8 cellular contexts compared by ENCODE assay signal in the genomic region with DNA sequence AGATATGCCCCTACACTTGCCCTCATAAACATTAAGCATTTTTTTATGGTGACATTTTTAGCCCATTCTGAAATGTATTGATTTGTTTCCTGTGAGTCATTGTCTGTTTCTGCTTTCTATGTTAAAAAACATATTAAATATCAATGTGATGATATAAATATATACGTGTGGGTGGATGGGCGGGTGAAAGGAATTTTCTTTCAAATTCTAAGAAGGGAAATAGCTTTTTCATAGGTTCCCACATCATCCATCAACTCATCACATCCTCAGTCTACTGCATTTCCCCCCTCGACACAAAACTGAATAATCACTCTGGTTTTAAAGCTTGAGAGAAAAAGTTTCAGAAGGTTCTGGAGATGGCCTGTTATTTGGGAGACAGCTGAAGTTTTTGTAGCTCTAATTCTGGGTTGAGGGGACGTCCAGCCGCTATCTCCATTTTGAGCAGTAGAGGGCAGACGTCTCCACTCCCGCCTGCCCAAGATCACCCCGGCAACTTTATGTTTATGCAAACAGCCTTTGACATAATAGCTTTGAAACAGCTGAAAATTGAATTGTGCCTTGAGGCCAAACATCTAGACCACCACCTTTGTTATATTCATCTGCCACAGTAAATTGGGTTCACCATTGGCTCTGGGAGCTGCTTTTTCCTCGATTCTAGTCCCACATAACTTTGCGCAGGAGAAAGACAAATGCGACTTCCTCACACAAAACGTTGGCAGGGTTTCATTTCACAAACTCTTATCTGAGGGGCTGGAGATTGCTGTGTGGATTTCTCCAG.
DNase-seq lines count a peak whose midpoint lies in the region; ATAC-seq and TF ChIP-seq lines count a peak whose summit lies in the region.

No MANE protein-coding gene starts in this region.

- no peak overlapping the region for H3K9ac ChIP-seq in muscle layer of colon (ENCODE audit: low read length)

- ATAC-seq in HG03175 (IDR thresholded peaks at IDR 0.05; ENCODE audit: unreplicated experiment) = peak; percentile 84

- H3K27me3 ChIP-seq in muscle layer of colon (ENCODE audit: control insufficient read depth in 1 of 2, insufficient read depth in 2 of 2, low read length in 2 of 2) = no peaks in the 10 kb centered on the region

- no peak overlapping the region for H3K4me3 ChIP-seq in epithelial cell of esophagus (ENCODE audit: low read length)
- peak overlapping the region; percentile 22 to 39 for H3K4me3 ChIP-seq in muscle layer of colon (ENCODE audit: low read depth in 1 of 2, low read length in 2 of 2)

- H3K36me3 ChIP-seq in muscle layer of colon (ENCODE audit: insufficient read depth, low read length) = no peaks in the 10 kb centered on the region

- H3K4me1 ChIP-seq in muscle layer of colon (ENCODE audit: insufficient read depth, low read length) = no peaks in the 10 kb centered on the region

- H3K9me3 ChIP-seq in muscle layer of colon (ENCODE audit: low read length) = no peaks in the 10 kb centered on the region

- peak; percentile 78 for DNase-seq in DMS 273 (lab: John Stamatoyannopoulos, UW; ENCODE audit: unreplicated experiment)
- DNase-seq in DMS 273 treated with DMSO at 0.1 percent for 48 hours (lab: John Stamatoyannopoulos, UW) = no peak
- peak; percentile 89 for DNase-seq in NCI-H748 (lab: John Stamatoyannopoulos, UW; ENCODE audit: unreplicated experiment)
- DNase-seq in activated CD8-positive, alpha-beta memory T cell treated with anti-CD3 and anti-CD28 coated beads, Interleukin-2, amount 50 U/mL, for 4 hours = peak; percentile 28
- DNase-seq in epithelial cell of esophagus (ENCODE audit: low read depth) = peak; percentile 61
- DNase-seq in stimulated activated naive CD4-positive, alpha-beta T cell treated with Interleukin-2 at 50 U/mL for 16 hours (lab: John Stamatoyannopoulos, UW) = peak; percentile 2

- no peak overlapping the region for H3K27ac ChIP-seq in muscle layer of colon (ENCODE audit: low read depth, low read length)

- peak; percentile 91 for TF ChIP-seq CTCF in epithelial cell of esophagus (IDR thresholded peaks at IDR 0.05; ENCODE audit: insufficient read depth, low read depth, low read length, missing control alignments)
